Comparison of ENCODE assay signal across 20 cellular contexts in the genomic region with DNA sequence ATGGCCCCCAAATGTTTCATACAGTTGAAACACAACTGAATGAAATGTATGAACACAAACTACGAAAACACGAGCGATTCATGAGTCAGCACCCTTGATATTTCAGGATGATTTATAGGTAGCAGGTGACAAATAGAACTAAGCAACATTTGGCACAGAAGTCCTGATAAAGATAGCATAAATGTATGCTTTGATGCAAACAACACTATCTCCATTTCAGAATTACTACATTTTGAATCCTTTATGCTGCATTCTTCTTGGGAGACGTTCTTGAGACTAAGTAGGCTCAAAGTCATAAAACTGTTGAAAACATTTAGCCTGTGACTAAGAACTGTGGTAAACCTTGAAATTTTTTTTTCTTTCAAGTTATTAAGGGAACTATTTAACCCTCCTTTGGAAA.
A peak's percentile ranks its signal among the peaks of the same experiment; 100 is the strongest.
DNase-seq lines count a peak whose midpoint lies in the region; TF ChIP-seq lines count a peak whose summit lies in the region.
"Had no signal": no experiment of that assay in that cellular context is flagged by ENCODE, and none has a peak within 500 bp of the region (broad histone marks: within the 10 kb centered on the region; RNA-seq: fewer than 3 reads in every experiment).

No MANE protein-coding gene starts in this region.

- H3K36me3 ChIP-seq in osteoblast (ENCODE audit: insufficient read depth, low read length) (no peaks in the 10 kb centered on the region), endodermal cell (ENCODE audit: control insufficient read depth, insufficient read depth, low read length) (no peaks in the 10 kb centered on the region)
- H3K36me3 ChIP-seq: spleen, transverse colon had no signal

- H3K4me3 Mint-ChIP-seq in endodermal cell: no peak overlapping the region
- H3K4me3 Mint-ChIP-seq: activated B cell treated with CpG ODN at 0.5 μM for 24 hours; brain; CD8-positive, alpha-beta memory T cell; stimulated activated memory B cell treated with anti-CD40 and anti-IgM and Interleukin-4, amounts not matched to agents 10 μg/mL and 1 μg/mL and 100 μg/mL, for 72 hours; T-helper 17 cell had no signal

- H4K20me1 ChIP-seq in osteoblast (ENCODE audit: insufficient read depth, low read length): no peaks in the 10 kb centered on the region

- in situ Hi-C loops in astrocyte of the spinal cord (cut with HindIII; ENCODE audit: low sequenced_read_pairs): no loop called here

- peaks cover 8% of the 10 kb centered on the region for H3K4me1 Mint-ChIP-seq in endodermal cell

- H3K36me3 Mint-ChIP-seq in endodermal cell (ENCODE audit: low read depth): no peaks in the 10 kb centered on the region
- H3K36me3 Mint-ChIP-seq: brain; stimulated activated memory B cell treated with anti-CD40 and anti-IgM and Interleukin-4, amounts not matched to agents 10 μg/mL and 1 μg/mL and 100 μg/mL, for 72 hours had no signal

- DNase-seq in A172 (ENCODE audit: low spot score) (peak; percentile 50), HEK293T (ENCODE audit: extremely low spot score) (no peak), astrocyte of the spinal cord (ENCODE audit: low read depth, low spot score) (peak; percentile 84), osteoblast (ENCODE audit: insufficient read length, low spot score, missing footprints) (no peak), HPDE6-E6E7 (ENCODE audit: extremely low spot score) (no peak), NCI-H1105 (lab: John Stamatoyannopoulos, UW) (no peak), endodermal cell (no peak), NOMO-1 (lab: John Stamatoyannopoulos, UW; ENCODE audit: unreplicated experiment in 2 of 2) (no peak)
- DNase-seq: activated B cell treated with CpG ODN at 0.5 μM for 24 hours; activated effector memory CD4-positive, alpha-beta T cell treated with Interleukin-2 at 50 U/mL for 16 hours; CD8-positive, alpha-beta memory T cell; NCI-H1694 treated with DMSO at 0.1 percent for 48 hours; nucleus accumbens; SHP77 treated with DMSO at 0.1 percent for 48 hours; spleen; T-helper 17 cell; transverse colon had no signal

- H3K9me3 ChIP-seq in osteoblast (ENCODE audit: low read depth, low read length) (no peaks in the 10 kb centered on the region), endodermal cell (ENCODE audit: control insufficient read depth, low read length) (no peaks in the 10 kb centered on the region)
- H3K9me3 ChIP-seq: A549, spleen, transverse colon had no signal

- H3K27me3 ChIP-seq in osteoblast (ENCODE audit: insufficient read depth, low read length) (no peaks in the 10 kb centered on the region), endodermal cell (ENCODE audit: control insufficient read depth, insufficient read depth, low read length, poor library complexity, severe bottlenecking) (no peaks in the 10 kb centered on the region)
- H3K27me3 ChIP-seq: spleen, transverse colon had no signal

- 92 to 100% methylated on average over 1 to 4 of the region's 4 CpGs for WGBS in endodermal cell (ENCODE audit: insufficient coverage in 1 of 2, insufficient read length in 1 of 2), 2 experiments

- peak overlapping the region; percentile 43 for H2AFZ ChIP-seq in osteoblast (ENCODE audit: low read length)

- peak overlapping the region; percentile 73 for H3K4me2 ChIP-seq in osteoblast (ENCODE audit: insufficient read depth, low read length)
- H3K4me2 ChIP-seq: A549 had no signal

- no peaks in the 10 kb centered on the region for H3K9me3 Mint-ChIP-seq in endodermal cell
- H3K9me3 Mint-ChIP-seq: activated B cell treated with CpG ODN at 0.5 μM for 24 hours; brain; CD8-positive, alpha-beta memory T cell; stimulated activated memory B cell treated with anti-CD40 and anti-IgM and Interleukin-4, amounts not matched to agents 10 μg/mL and 1 μg/mL and 100 μg/mL, for 72 hours had no signal

- H3K27ac ChIP-seq in osteoblast (ENCODE audit: low read depth, low read length) (peak overlapping the region; percentile 43), endodermal cell (ENCODE audit: low read depth, low read length) (no peak overlapping the region)
- H3K27ac ChIP-seq: A549, spleen had no signal

- H3K79me2 ChIP-seq in osteoblast (ENCODE audit: insufficient read depth, low read length): no peaks in the 10 kb centered on the region

- CTCF ChIA-PET in HEK293T (lab: Yijun Ruan, JAX): interaction anchor here (0.5 kb wide), 1 partner anchor 1632 kb away, joined by 5 read pairs; no protein-coding TSS in a partner anchor

- no peaks in the 10 kb centered on the region for H3K27me3 Mint-ChIP-seq in endodermal cell (ENCODE audit: insufficient read depth)
- H3K27me3 Mint-ChIP-seq: CD8-positive, alpha-beta memory T cell; T-helper 17 cell had no signal

- H3K4me3 ChIP-seq in astrocyte of the spinal cord (ENCODE audit: low read depth, low read length): no peak overlapping the region
- peak overlapping the region; percentile 53 for H3K4me3 ChIP-seq in osteoblast (ENCODE audit: insufficient read depth, low read length)
- no peak overlapping the region for H3K4me3 ChIP-seq in endodermal cell (ENCODE audit: low read length)
- H3K4me3 ChIP-seq: A549, spleen, transverse colon had no signal

- no peak overlapping the region for H3K9ac ChIP-seq in endodermal cell (ENCODE audit: extremely low read depth, low read length, poor library complexity, severe bottlenecking)

- POLR2A ChIA-PET in HEK293T (lab: Yijun Ruan, JAX): no interaction called here

- TF ChIP-seq CTCF in astrocyte of the spinal cord (IDR thresholded peaks at IDR 0.05; ENCODE audit: low read depth, low read length) (no peak), osteoblast (IDR thresholded peaks at IDR 0.05; ENCODE audit: extremely low read depth, low read depth, low read length) (no peak), endodermal cell (conservative IDR thresholded peaks at IDR 0.05) (no peak)

- H3K4me1 ChIP-seq in osteoblast (ENCODE audit: insufficient read depth, low read length) (peaks cover 31% of the 10 kb centered on the region), endodermal cell (ENCODE audit: control insufficient read depth, insufficient read depth, low read length) (no peaks in the 10 kb centered on the region)
- H3K4me1 ChIP-seq: A549, spleen had no signal

- no peak overlapping the region for H3K27ac Mint-ChIP-seq in endodermal cell
- H3K27ac Mint-ChIP-seq: activated B cell treated with CpG ODN at 0.5 μM for 24 hours; CD8-positive, alpha-beta memory T cell; stimulated activated memory B cell treated with anti-CD40 and anti-IgM and Interleukin-4, amounts not matched to agents 10 μg/mL and 1 μg/mL and 100 μg/mL, for 72 hours had no signal

TF ChIP-seq in HEK293T, 16 proteins besides CTCF, POLR2A, EP300 and RAD21:
- TF ChIP-seq, protein P1, sequence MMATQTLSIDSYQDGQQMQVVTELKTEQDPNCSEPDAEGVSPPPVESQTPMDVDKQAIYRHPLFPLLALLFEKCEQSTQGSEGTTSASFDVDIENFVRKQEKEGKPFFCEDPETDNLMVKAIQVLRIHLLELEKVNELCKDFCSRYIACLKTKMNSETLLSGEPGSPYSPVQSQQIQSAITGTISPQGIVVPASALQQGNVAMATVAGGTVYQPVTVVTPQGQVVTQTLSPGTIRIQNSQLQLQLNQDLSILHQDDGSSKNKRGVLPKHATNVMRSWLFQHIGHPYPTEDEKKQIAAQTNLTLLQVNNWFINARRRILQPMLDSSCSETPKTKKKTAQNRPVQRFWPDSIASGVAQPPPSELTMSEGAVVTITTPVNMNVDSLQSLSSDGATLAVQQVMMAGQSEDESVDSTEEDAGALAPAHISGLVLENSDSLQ (IDR thresholded peaks at IDR 0.05): peak; percentile 44
- TF ChIP-seq CTBP1 (IDR thresholded peaks at IDR 0.05; ENCODE audit: borderline replicate concordance): no peak

Comparison
In these comparisons a context has a peak if more than half of its experiments do, and no peak if none do; other contexts are left out.
1. DNase-seq: peak in A172 (single experiment) and astrocyte of the spinal cord (single experiment); none in HEK293T (single experiment), osteoblast (single experiment), HPDE6-E6E7 (single experiment), NCI-H1105 (single experiment), endodermal cell (single experiment) and NOMO-1 (0 of 2).